8 cellular contexts compared by ENCODE assay signal in genomic region chr17:1714980-1715802, GRCh38. TPM values are rescaled to one million over a fixed set of nuclear protein-coding genes. Genes with fewer than 3 reads are reported as not detected.
DNase-seq lines count a peak whose midpoint lies in the region; ATAC-seq and TF ChIP-seq lines count a peak whose summit lies in the region.

No MANE protein-coding gene starts in this region.

- CTCF ChIA-PET in activated CD8-positive, alpha-beta T cell treated with anti-CD3 and anti-CD28 coated beads, Interleukin-2, amount 10 ng/mL, durations not matched to agents 7 days and 5 days (lab: Charles Lee): interaction anchor here (1.3 to 2.6 kb wide), 3 partner anchors 46 to 155 kb away, joined by 5 to 16 read pairs (median 10); no protein-coding TSS in a partner anchor

- DNase-seq in COLO668 (lab: John Stamatoyannopoulos, UW; ENCODE audit: unreplicated experiment) (peak; percentile 30), MG63 (peak; percentile 95), epithelial cell of proximal tubule (ENCODE audit: low read depth) (no peak), mucosa of gallbladder (ENCODE audit: low spot score) (peak; percentile 79), thyroid gland (peak; percentile 82 to 83)
- peak; percentile 58 for DNase-seq in activated CD8-positive, alpha-beta T cell treated with anti-CD3 and anti-CD28 coated beads, Interleukin-2, amount 10 ng/mL, durations not matched to agents 7 days and 5 days

- no peak for TF ChIP-seq CTCF in epithelial cell of proximal tubule (conservative IDR thresholded peaks at IDR 0.05; ENCODE audit: low read depth, low read length)
- TF ChIP-seq CTCF in thyroid gland (IDR thresholded peaks at IDR 0.05): no peak

- H3K27me3 ChIP-seq in MG63 (no peaks in the 10 kb centered on the region), thyroid gland (no peaks in the 10 kb centered on the region)

- H3K36me3 ChIP-seq in MG63 (peaks cover 32% of the 10 kb centered on the region), thyroid gland (peaks cover 19 to 24% of the 10 kb centered on the region in 2 donors)

- H3K27ac ChIP-seq in thyroid gland: peak overlapping the region; percentile 98 to 100 (median 98)

- peaks cover 11% of the 10 kb centered on the region for H3K36me3 Mint-ChIP-seq in activated CD8-positive, alpha-beta T cell treated with anti-CD3 and anti-CD28 coated beads, Interleukin-2, amount 10 ng/mL, durations not matched to agents 7 days and 5 days (ENCODE audit: low read depth)

- intact Hi-C loops in thyroid gland (cut with DNase I): loop anchor here (5.0 to 10.0 kb wide), 2 partner anchors 43 to 140 kb away; no protein-coding TSS in a partner anchor

- H3K9me3 Mint-ChIP-seq in activated CD8-positive, alpha-beta T cell treated with anti-CD3 and anti-CD28 coated beads, Interleukin-2, amount 10 ng/mL, durations not matched to agents 7 days and 5 days (ENCODE audit: insufficient read depth): no peaks in the 10 kb centered on the region

- POLR2A ChIA-PET in activated CD8-positive, alpha-beta T cell treated with anti-CD3 and anti-CD28 coated beads, Interleukin-2, amount 10 ng/mL, durations not matched to agents 7 days and 5 days (lab: Charles Lee): interaction anchor here (0.7 to 3.0 kb wide), 4 partner anchors 10 to 200 kb away, joined by 3 to 16 read pairs (median 9); partner anchors contain the start of genes RPA1, SMYD4 and WDR81

- 2 to 3% methylated on average over 19 to 21 of the region's 32 CpGs for whole genome bisulfite sequencing in thyroid gland, 2 donors

- peaks cover 15% of the 10 kb centered on the region for H3K27me3 Mint-ChIP-seq in activated CD8-positive, alpha-beta T cell treated with anti-CD3 and anti-CD28 coated beads, Interleukin-2, amount 10 ng/mL, durations not matched to agents 7 days and 5 days (ENCODE audit: low read depth)

- peak overlapping the region; percentile 69 for H3K4me3 ChIP-seq in MG63
- H3K4me3 ChIP-seq in epithelial cell of proximal tubule (ENCODE audit: low read depth, low read length): peak overlapping the region; percentile 77
- peak overlapping the region; percentile 82 to 99 (median 94) for H3K4me3 ChIP-seq in thyroid gland (replicated peaks in 1 of 3)

- peaks cover 41% of the 10 kb centered on the region for H3K4me1 Mint-ChIP-seq in activated CD8-positive, alpha-beta T cell treated with anti-CD3 and anti-CD28 coated beads, Interleukin-2, amount 10 ng/mL, durations not matched to agents 7 days and 5 days (ENCODE audit: low read depth)

- H3K4me3 Mint-ChIP-seq in activated CD8-positive, alpha-beta T cell treated with anti-CD3 and anti-CD28 coated beads, Interleukin-2, amount 10 ng/mL, durations not matched to agents 7 days and 5 days: peak overlapping the region; percentile 95

- TF ChIP-seq POLR2A in thyroid gland (IDR thresholded peaks at IDR 0.05): no peak

- H3K27ac Mint-ChIP-seq in activated CD8-positive, alpha-beta T cell treated with anti-CD3 and anti-CD28 coated beads, Interleukin-2, amount 10 ng/mL, durations not matched to agents 7 days and 5 days: peak overlapping the region; percentile 52

- ATAC-seq in activated CD8-positive, alpha-beta T cell treated with anti-CD3 and anti-CD28 coated beads, Interleukin-2, amount 10 ng/mL, durations not matched to agents 7 days and 5 days: no peak
- no peak for ATAC-seq in HG03342 (IDR thresholded peaks at IDR 0.05; ENCODE audit: unreplicated experiment)
- no peak for ATAC-seq in GM18861 (IDR thresholded peaks at IDR 0.05; ENCODE audit: unreplicated experiment)

- H3K4me1 ChIP-seq in thyroid gland: peaks cover 20 to 41% of the 10 kb centered on the region in 2 donors

- H3K9me3 ChIP-seq in MG63 (no peaks in the 10 kb centered on the region), thyroid gland (no peaks in the 10 kb centered on the region)

RNA-seq across cellular contexts. Expression of gene TLCD2, which starts 5.0 kb away (rescaled TPM):
- 0.37 and 0.59 TPM in 2 replicates for total RNA-seq in MG63 (2014; rRNA removed; shearing (Covaris generic); ENCODE audit: low replicate concordance)
- under 1 TPM in 1 of 2 experiments, not detected in 1; 0.13 TPM for total RNA-seq in activated CD8-positive, alpha-beta T cell treated with anti-CD3 and anti-CD28 coated beads, Interleukin-2, amount 10 ng/mL, durations not matched to agents 7 days and 5 days
- 1.4 and 1.6 TPM in 2 replicates for total RNA-seq in epithelial cell of proximal tubule
- total RNA-seq in mucosa of gallbladder: 6.5 TPM
- 1 to 10 TPM; 1.7 to 5.6 (median 3.7) TPM for total RNA-seq in thyroid gland

RNA-seq across cellular contexts. Expression of gene WDR81, which starts 9.3 kb away (rescaled TPM):
- 7.2 and 20.3 TPM in 2 replicates for total RNA-seq in MG63 (2014; rRNA removed; shearing (Covaris generic); ENCODE audit: low replicate concordance)
- total RNA-seq in activated CD8-positive, alpha-beta T cell treated with anti-CD3 and anti-CD28 coated beads, Interleukin-2, amount 10 ng/mL, durations not matched to agents 7 days and 5 days: 10 to 100 TPM; 29.4 to 30.8 TPM
- total RNA-seq in epithelial cell of proximal tubule: 17.4 and 20.9 TPM in 2 replicates
- total RNA-seq in mucosa of gallbladder: 30.3 TPM
- total RNA-seq in thyroid gland: 10 to 100 TPM; 25.6 to 31.0 (median 30.3) TPM

RNA-seq across cellular contexts. Expression of gene SERPINF2, which starts 27.5 kb away (rescaled TPM):
- total RNA-seq in MG63 (2014; rRNA removed; shearing (Covaris generic); ENCODE audit: low replicate concordance): not detected in 2 replicates
- total RNA-seq in activated CD8-positive, alpha-beta T cell treated with anti-CD3 and anti-CD28 coated beads, Interleukin-2, amount 10 ng/mL, durations not matched to agents 7 days and 5 days: under 1 TPM; 0.16 to 0.31 TPM
- total RNA-seq in epithelial cell of proximal tubule (0.07 and 0.92 TPM in 2 replicates), mucosa of gallbladder (2.9 TPM), thyroid gland (1 to 10 TPM; 4.3 to 9.7 (median 7.1) TPM)

RNA-seq across cellular contexts. Expression of gene PRPF8, which starts 30.5 kb away (rescaled TPM):
- 80.5 and 100 TPM in 2 replicates for total RNA-seq in MG63 (2014; rRNA removed; shearing (Covaris generic); ENCODE audit: low replicate concordance)
- total RNA-seq in activated CD8-positive, alpha-beta T cell treated with anti-CD3 and anti-CD28 coated beads, Interleukin-2, amount 10 ng/mL, durations not matched to agents 7 days and 5 days: 100 to 1,000 TPM; 309 to 321 TPM
- total RNA-seq in epithelial cell of proximal tubule (119 and 161 TPM in 2 replicates), mucosa of gallbladder (246 TPM), thyroid gland (100 to 1,000 TPM; 181 to 256 (median 242) TPM)

RNA-seq across cellular contexts. Expression of gene SERPINF1, which starts 46.7 kb away (rescaled TPM):
- total RNA-seq in MG63 (2014; rRNA removed; shearing (Covaris generic); ENCODE audit: low replicate concordance): 1.2 and 5.0 TPM in 2 replicates
- total RNA-seq in activated CD8-positive, alpha-beta T cell treated with anti-CD3 and anti-CD28 coated beads, Interleukin-2, amount 10 ng/mL, durations not matched to agents 7 days and 5 days: 1 to 10 TPM; 3.9 to 6.0 TPM
- 3.0 and 5.4 TPM in 2 replicates for total RNA-seq in epithelial cell of proximal tubule
- total RNA-seq in mucosa of gallbladder: 129 TPM
- total RNA-seq in thyroid gland: 1,000 to 10,000 TPM in 1 of 4 donors, 100 to 1,000 TPM in 3; 289 to 1,632 (median 420) TPM
